In genomic region chr1:87274851-87275250, GRCh38 we compare ENCODE assay signal across 1 cellular context.
A peak's percentile ranks its signal among the peaks of the same experiment; 100 is the strongest.
TF ChIP-seq lines count a peak whose summit lies in the region.

No MANE protein-coding gene starts in this region.

TF ChIP-seq in K562, 482 proteins besides CTCF, POLR2A, EP300 and RAD21:
- TF ChIP-seq RBM25 (IDR thresholded peaks at IDR 0.05; ENCODE audit: low read depth, low read length, severe bottlenecking) = no peak
- TF ChIP-seq NRF1 (conservative IDR thresholded peaks at IDR 0.05 in 1 of 2, IDR thresholded peaks at IDR 0.05 in 1 of 2) = peak; percentile 29 to 43; a peak in 3 of 4 replicates
